In the genomic region with DNA sequence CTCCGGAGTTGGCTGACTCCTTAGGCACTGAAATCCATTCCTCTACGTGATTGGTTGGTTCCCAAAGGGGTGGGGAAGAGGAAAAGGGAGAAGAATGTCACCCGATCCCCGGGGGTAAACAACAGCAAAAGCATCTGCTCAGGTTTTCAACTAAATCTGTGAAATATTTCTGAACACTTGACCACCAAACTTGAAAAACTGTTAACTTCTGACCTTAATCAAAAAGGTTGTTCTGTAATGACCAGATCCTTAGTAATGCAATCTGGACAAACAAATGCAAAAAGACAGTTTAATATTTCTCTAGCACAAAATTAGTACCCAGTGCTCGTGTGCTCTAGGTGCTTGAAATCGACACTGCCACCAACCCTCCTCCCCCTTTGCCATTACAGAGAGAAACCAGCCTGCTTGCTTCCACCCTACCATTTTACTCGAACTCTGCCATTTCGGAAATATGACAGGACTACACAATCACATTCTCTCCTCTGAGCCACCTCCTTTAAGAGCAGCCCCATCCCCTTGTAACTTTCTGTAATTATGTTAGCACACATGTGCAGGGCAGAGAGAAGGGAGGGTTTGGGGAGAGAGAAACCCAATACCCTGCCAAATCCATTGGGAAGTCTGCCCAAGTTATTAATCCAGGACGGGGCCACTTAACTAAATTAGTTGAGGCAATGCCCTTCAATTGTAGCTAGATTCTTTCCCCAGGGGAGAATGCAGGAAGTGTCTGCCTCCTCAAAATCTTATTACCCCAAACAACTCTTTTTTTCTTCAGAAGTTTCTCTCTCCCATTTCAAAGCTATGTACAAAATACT, we compare ENCODE assay signal across 8 cellular contexts.
DNase-seq lines count a peak whose midpoint lies in the region; ATAC-seq lines count a peak whose summit lies in the region.

No MANE protein-coding gene starts in this region.

- H2AK5ac ChIP-seq in trophoblast cell (ENCODE audit: low read length) = no peak overlapping the region

- H3K4me1 Mint-ChIP-seq in T-helper 1 cell treated with Interleukin-12 subunit alpha and Interleukin-12 subunit beta and Interleukin-4 antibody, amounts not matched to agents 30 μg/mL and 1 μg/mL, for 36 hours (ENCODE audit: low read depth) = peaks cover 15% of the 10 kb centered on the region

- H3K36me3 ChIP-seq in trophoblast cell (ENCODE audit: control insufficient read depth in 1 of 2, insufficient read depth in 2 of 2, low read length in 2 of 2) = no peaks in the 10 kb centered on the region

- H3K18ac ChIP-seq in trophoblast cell (ENCODE audit: low read length) = no peak overlapping the region

- no peak overlapping the region for H4K8ac ChIP-seq in trophoblast cell (ENCODE audit: low read depth, low read length)

- no peaks in the 10 kb centered on the region for H3K9me3 Mint-ChIP-seq in T-helper 1 cell treated with Interleukin-12 subunit alpha and Interleukin-12 subunit beta and Interleukin-4 antibody, amounts not matched to agents 30 μg/mL and 1 μg/mL, for 36 hours

- H3K79me2 ChIP-seq in trophoblast cell (ENCODE audit: control insufficient read depth, insufficient read depth, low read length, poor library complexity) = no peaks in the 10 kb centered on the region

- H3K14ac ChIP-seq in trophoblast cell (ENCODE audit: low read length) = no peak overlapping the region

- no peak overlapping the region for H2AFZ ChIP-seq in trophoblast cell (ENCODE audit: insufficient read depth, low read length, poor library complexity)

- H3K4me1 ChIP-seq in trophoblast cell (ENCODE audit: control insufficient read depth in 1 of 2, insufficient read depth in 2 of 2, low read length in 2 of 2) = peaks cover 7 to 13% of the 10 kb centered on the region in 2 experiments

- H3K27ac ChIP-seq in trophoblast cell (ENCODE audit: low read depth, low read length) = peak overlapping the region; percentile 30

- H3K4me2 ChIP-seq in trophoblast cell (ENCODE audit: low read length) = peak overlapping the region; percentile 77

- no peak for DNase-seq in T-helper 1 cell
- DNase-seq in NCI-H2196 treated with DMSO at 0.1 percent for 48 hours (lab: John Stamatoyannopoulos, UW; ENCODE audit: unreplicated experiment) = peak; percentile 73
- peak in 45 of 56 donors; percentile 13 to 90 (median 63) for DNase-seq in amygdala (lab: John Stamatoyannopoulos, UW)
- peak; percentile 48 for DNase-seq in left cardiac atrium
- peak in 1 of 2 donors; percentile 62 for DNase-seq in trophoblast cell
- DNase-seq in GM19240 (ENCODE audit: insufficient read length, low spot score) = no peak

- H3K4ac ChIP-seq in trophoblast cell (ENCODE audit: low read depth, low read length) = no peak overlapping the region

- peaks cover 2% of the 10 kb centered on the region for H3K79me1 ChIP-seq in trophoblast cell (ENCODE audit: low read length)

- no peaks in the 10 kb centered on the region for H3K36me3 Mint-ChIP-seq in T-helper 1 cell treated with Interleukin-12 subunit alpha and Interleukin-12 subunit beta and Interleukin-4 antibody, amounts not matched to agents 30 μg/mL and 1 μg/mL, for 36 hours (ENCODE audit: low read depth)

- H3K27me3 ChIP-seq in trophoblast cell (ENCODE audit: insufficient read depth, low read length) = no peaks in the 10 kb centered on the region

- H3K9ac ChIP-seq in trophoblast cell (ENCODE audit: low read length) = peak overlapping the region; percentile 1

- H3K27ac Mint-ChIP-seq in T-helper 1 cell treated with Interleukin-12 subunit alpha and Interleukin-12 subunit beta and Interleukin-4 antibody, amounts not matched to agents 30 μg/mL and 1 μg/mL, for 36 hours = no peak overlapping the region

- no peak overlapping the region for H2BK12ac ChIP-seq in trophoblast cell (ENCODE audit: low read length)

- intact Hi-C loops in left cardiac atrium (cut with DNase I) = loop anchor here in 1 of 2 donors (5.0 kb wide), 1 partner anchor 73 kb away; no protein-coding TSS in a partner anchor

- no peaks in the 10 kb centered on the region for H3K9me3 ChIP-seq in trophoblast cell (ENCODE audit: insufficient read depth, low read depth, low read length)

- H4K91ac ChIP-seq in trophoblast cell (ENCODE audit: low read depth, low read length) = no peak overlapping the region

- no peak overlapping the region for H3K4me3 ChIP-seq in trophoblast cell (ENCODE audit: low read depth, low read length)

- no CpG with 5 or more reads among the region's 9 CpGs for WGBS in trophoblast cell (ENCODE audit: extremely low coverage, insufficient coverage, insufficient read length)

- no peak overlapping the region for H2BK120ac ChIP-seq in trophoblast cell (ENCODE audit: insufficient read depth, low read length, poor library complexity)

- H3K23ac ChIP-seq in trophoblast cell (ENCODE audit: low read length) = no peak overlapping the region

- no peak overlapping the region for H2BK5ac ChIP-seq in trophoblast cell (ENCODE audit: low read depth, low read length, poor library complexity)

- no peaks in the 10 kb centered on the region for H3K27me3 Mint-ChIP-seq in T-helper 1 cell treated with Interleukin-12 subunit alpha and Interleukin-12 subunit beta and Interleukin-4 antibody, amounts not matched to agents 30 μg/mL and 1 μg/mL, for 36 hours (ENCODE audit: low read depth)

- H3K4me3 Mint-ChIP-seq in T-helper 1 cell treated with Interleukin-12 subunit alpha and Interleukin-12 subunit beta and Interleukin-4 antibody, amounts not matched to agents 30 μg/mL and 1 μg/mL, for 36 hours = peak overlapping the region; percentile 36

- no peak overlapping the region for H4K12ac ChIP-seq in trophoblast cell (ENCODE audit: low read depth, low read length)

- peak; percentile 91 to 96 for ATAC-seq in left cardiac atrium
- ATAC-seq in HG02798 (IDR thresholded peaks at IDR 0.05; ENCODE audit: poor library complexity, unreplicated experiment) = no peak

Comparison
In these comparisons a context has a peak if more than half of its experiments do, and no peak if none do; other contexts are left out.
1. DNase-seq: peak in NCI-H2196 treated with DMSO at 0.1 percent for 48 hours (single experiment), amygdala (45 of 56) and left cardiac atrium (single experiment); none in T-helper 1 cell (0 of 5) and GM19240 (single experiment).